ENCODE assay signal across 27 cellular contexts in the genomic region with DNA sequence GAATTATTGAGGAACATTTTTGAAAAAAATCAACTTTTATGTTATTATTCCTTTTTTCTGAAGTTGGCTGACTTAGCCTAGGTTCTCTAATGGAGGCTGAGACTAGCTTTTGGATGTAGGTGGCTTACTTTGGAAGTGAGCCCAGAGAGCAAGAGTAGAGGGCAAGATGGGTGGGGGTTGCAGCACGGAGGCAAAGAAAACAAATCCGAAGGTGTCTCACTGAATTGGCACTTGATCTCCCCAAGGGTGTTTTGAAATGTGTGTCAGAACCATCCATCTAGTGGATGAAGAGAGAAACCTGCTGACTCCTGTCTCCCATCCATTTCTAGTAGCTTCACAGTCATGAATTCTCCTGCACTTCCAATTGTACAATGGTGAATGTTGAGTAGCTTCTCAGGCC.
"Had no signal": no experiment of that assay in that cellular context is flagged by ENCODE, and none has a peak within 500 bp of the region (broad histone marks: within the 10 kb centered on the region; RNA-seq: fewer than 3 reads in every experiment).

No MANE protein-coding gene starts in this region.

- H3K4me3 Mint-ChIP-seq: naive thymus-derived CD4-positive, alpha-beta T cell; nephron; neural progenitor cell; stimulated activated naive CD8-positive, alpha-beta T cell treated with anti-CD3 and anti-CD28 coated beads, Interleukin-15, amount 100 ng/mL, for 72 hours had no signal

- H3K27ac ChIP-seq: dorsolateral prefrontal cortex, gastrocnemius medialis, left lung, neural progenitor cell, parathyroid adenoma, right atrium auricular region, suprapubic skin, transverse colon, upper lobe of right lung, uterus had no signal

- H3K36me3 Mint-ChIP-seq: naive thymus-derived CD4-positive, alpha-beta T cell had no signal

- H3K4me1 ChIP-seq: gastrocnemius medialis, left lung, neural progenitor cell, right atrium auricular region, suprapubic skin, transverse colon, upper lobe of right lung, uterus had no signal

- ATAC-seq: gastrocnemius medialis; left cardiac atrium; left lung; naive thymus-derived CD4-positive, alpha-beta T cell; sciatic nerve; stimulated activated naive CD8-positive, alpha-beta T cell treated with anti-CD3 and anti-CD28 coated beads, Interleukin-15, amount 100 ng/mL, for 72 hours; upper lobe of right lung had no signal

- H3K4me3 ChIP-seq: dorsolateral prefrontal cortex, gastrocnemius medialis, left lung, neural progenitor cell, right atrium auricular region, smooth muscle cell, suprapubic skin, transverse colon, upper lobe of right lung, uterus had no signal

- DNase-seq: dorsolateral prefrontal cortex; effector CD4-positive, alpha-beta T cell; foreskin fibroblast; gastrocnemius medialis; head of caudate nucleus; left cardiac atrium; left lung; mesendoderm; midbrain; naive thymus-derived CD4-positive, alpha-beta T cell; stimulated activated CD4-positive, alpha-beta T cell treated with anti-CD3 and anti-CD28 coated beads, Interleukin-12 subunit alpha, Interleukin-12 subunit beta, amount 100 ng/mL, for 4 hours; stimulated activated CD4-positive, alpha-beta T cell treated with anti-CD3 and anti-CD28 coated beads, Interleukin-1b, Interleukin-23, amount 100 ng/mL, for 48 hours; stimulated activated CD4-positive, alpha-beta T cell treated with anti-CD3 and anti-CD28 coated beads, Interleukin-4, amount 100 ng/mL, for 1 hour; stimulated activated CD8-positive, alpha-beta memory T cell treated with anti-CD3 and anti-CD28 coated beads, Interleukin-4, amount 100 ng/mL, for 48 hours; stimulated activated naive CD4-positive, alpha-beta T cell; stimulated activated naive CD8-positive, alpha-beta T cell treated with anti-CD3 and anti-CD28 coated beads, Interleukin-15, amount 100 ng/mL, for 72 hours; transverse colon; upper lobe of right lung; uterus had no signal

- H3K36me3 ChIP-seq: gastrocnemius medialis, left lung, neural progenitor cell, right atrium auricular region, suprapubic skin, transverse colon, upper lobe of right lung, uterus had no signal

- H3K27me3 Mint-ChIP-seq: progenitor cell of endocrine pancreas; stimulated activated naive CD8-positive, alpha-beta T cell treated with anti-CD3 and anti-CD28 coated beads, Interleukin-15, amount 100 ng/mL, for 72 hours had no signal

- H3K27me3 ChIP-seq: gastrocnemius medialis, left lung, neural progenitor cell, right atrium auricular region, suprapubic skin, transverse colon, upper lobe of right lung, uterus had no signal

- H3K4me2 ChIP-seq: neural progenitor cell, smooth muscle cell had no signal

- H3K79me2 ChIP-seq: parathyroid adenoma had no signal

- H3K27ac Mint-ChIP-seq: naive thymus-derived CD4-positive, alpha-beta T cell; nephron; neural progenitor cell; progenitor cell of endocrine pancreas; stimulated activated naive CD8-positive, alpha-beta T cell treated with anti-CD3 and anti-CD28 coated beads, Interleukin-15, amount 100 ng/mL, for 72 hours had no signal

- H3K9me3 ChIP-seq: gastrocnemius medialis, left lung, right atrium auricular region, suprapubic skin, transverse colon, upper lobe of right lung, uterus had no signal

- H3K4me1 Mint-ChIP-seq: naive thymus-derived CD4-positive, alpha-beta T cell; neural progenitor cell; stimulated activated naive CD8-positive, alpha-beta T cell treated with anti-CD3 and anti-CD28 coated beads, Interleukin-15, amount 100 ng/mL, for 72 hours had no signal

- H2AFZ ChIP-seq: neural progenitor cell, parathyroid adenoma had no signal

- H3K9ac ChIP-seq: neural progenitor cell, parathyroid adenoma had no signal
